In the genomic region with DNA sequence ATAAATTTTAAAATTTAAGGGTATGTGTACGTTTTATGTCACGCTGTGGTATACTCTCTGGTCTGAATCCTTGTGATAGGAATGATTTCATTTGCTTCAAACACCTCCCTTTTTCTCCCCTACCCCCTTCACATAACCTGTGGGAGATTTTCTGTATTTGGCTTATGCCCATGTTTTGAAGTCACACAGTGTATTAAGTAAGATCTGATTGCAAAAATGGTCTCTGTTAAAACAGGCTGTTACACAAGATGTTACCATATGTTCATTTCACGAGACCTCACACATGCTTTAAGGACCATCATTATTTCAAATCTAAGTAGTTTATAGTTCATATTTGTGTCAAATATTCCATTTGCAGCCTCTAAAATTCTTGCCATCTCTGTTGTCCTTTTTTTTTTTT, we compare ENCODE assay signal across 11 cellular contexts.
A peak's percentile ranks its signal among the peaks of the same experiment; 100 is the strongest.
DNase-seq lines count a peak whose midpoint lies in the region; TF ChIP-seq lines count a peak whose summit lies in the region.
"Had no signal": no experiment of that assay in that cellular context is flagged by ENCODE, and none has a peak within 500 bp of the region (broad histone marks: within the 10 kb centered on the region; RNA-seq: fewer than 3 reads in every experiment).

No MANE protein-coding gene starts in this region.

- no peaks in the 10 kb centered on the region for H3K36me3 Mint-ChIP-seq in HFFc6 (ENCODE audit: low read depth)

- H3K4me1 Mint-ChIP-seq in HFFc6 (ENCODE audit: low read depth), result peaks cover under 1% of the 10 kb centered on the region; the same call in 1 of the 2 replicates

- no peaks in the 10 kb centered on the region for H3K9me3 Mint-ChIP-seq in HFFc6

- DNase-seq in AG10803 (ENCODE audit: low read depth) (peak; percentile 68), GF-D8 (lab: John Stamatoyannopoulos, UW) (peak; percentile 74), SKM-1 treated with dmso at 0.1 percent for 144 hours (lab: John Stamatoyannopoulos, UW; ENCODE audit: unreplicated experiment) (peak; percentile 63), fibroblast of pulmonary artery (ENCODE audit: low read depth) (peak; percentile 73), H7 (no peak), substantia nigra (lab: John Stamatoyannopoulos, UW) (no peak), HFFc6 (no peak)
- DNase-seq in stimulated activated CD4-positive, alpha-beta T cell treated with anti-CD3 and anti-CD28 coated beads, Interleukin-1b, Interleukin-23, amount 100 ng/mL, for 48 hours, result no peak
- DNase-seq: activated gamma-delta T cell treated with Interleukin-2 at 50 U/mL for 16 hours, NCI-H2107 had no signal

- TF ChIP-seq CTCF in AG10803 (conservative IDR thresholded peaks at IDR 0.05; ENCODE audit: low read length) (no peak), fibroblast of pulmonary artery (IDR thresholded peaks at IDR 0.05; ENCODE audit: low read length, missing control alignments) (no peak), HFFc6 (IDR thresholded peaks at IDR 0.05) (no peak)

- no peaks in the 10 kb centered on the region for H3K27me3 ChIP-seq in H7 (ENCODE audit: control insufficient read depth, insufficient read depth, low read length)

- no peak overlapping the region for H3K4me3 Mint-ChIP-seq in HFFc6

- H3K27ac ChIP-seq in substantia nigra (ENCODE audit: low read depth, low read length, poor library complexity, severe bottlenecking), result no peak overlapping the region

- H3K27ac Mint-ChIP-seq in HFFc6, result no peak overlapping the region

- H3K4me3 ChIP-seq in AG10803 (ENCODE audit: low read length) (no peak overlapping the region), fibroblast of pulmonary artery (replicated peaks; ENCODE audit: low read depth, low read length) (no peak overlapping the region), H7 (ENCODE audit: insufficient read depth, low read depth, low read length) (no peak overlapping the region)
- H3K4me3 ChIP-seq: HAP-1 had no signal

- no peaks in the 10 kb centered on the region for H3K36me3 ChIP-seq in H7 (replicated peaks; ENCODE audit: control insufficient read depth, insufficient read depth, low read length)
- H3K36me3 ChIP-seq: HAP-1 had no signal

- peaks cover 2% of the 10 kb centered on the region; the same call in 1 of the 2 replicates for H3K27me3 Mint-ChIP-seq in HFFc6 (ENCODE audit: insufficient read depth)

Comparison
In these comparisons a context has a peak if more than half of its experiments do, and no peak if none do; other contexts are left out.
1. DNase-seq: peak in AG10803 (single experiment), GF-D8 (single experiment), SKM-1 treated with dmso at 0.1 percent for 144 hours (single experiment) and fibroblast of pulmonary artery (single experiment); none in H7 (single experiment), stimulated activated CD4-positive, alpha-beta T cell treated with anti-CD3 and anti-CD28 coated beads, Interleukin-1b, Interleukin-23, amount 100 ng/mL, for 48 hours (single experiment), substantia nigra (0 of 49) and HFFc6 (single experiment).